8 cellular contexts compared by ENCODE assay signal in the genomic region with DNA sequence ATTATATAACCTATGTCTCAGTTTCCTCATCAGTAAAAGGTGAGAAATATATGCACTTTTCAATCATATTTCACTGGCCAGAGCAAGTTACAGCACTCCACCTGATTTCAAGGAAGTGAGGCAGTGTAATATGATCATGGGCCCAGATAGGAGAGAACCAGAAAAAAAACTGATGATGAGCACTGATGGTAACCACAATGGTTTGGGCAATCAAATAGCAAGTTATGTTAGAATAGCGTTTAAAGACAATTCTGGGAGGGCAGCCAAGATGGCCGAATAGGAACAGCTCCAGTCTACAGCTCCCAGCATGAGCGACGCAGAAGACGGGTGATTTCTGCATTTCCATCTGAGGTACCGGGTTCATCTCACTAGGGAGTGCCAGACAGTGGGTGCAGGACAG.
DNase-seq lines count a peak whose midpoint lies in the region; FAIRE-seq and TF ChIP-seq lines count a peak whose summit lies in the region.
"Not testable (repeated sequence)": the region's sequence is repeated elsewhere in the genome, so short reads cannot be mapped to it uniquely, and the experiment has no call there.

No MANE protein-coding gene starts in this region.

- H3K9me3 ChIP-seq in mesenchymal stem cell (ENCODE audit: control insufficient read depth, low read length); sigmoid colon: not testable (repeated sequence)

- not testable (repeated sequence) for H3K23ac ChIP-seq in mesenchymal stem cell (ENCODE audit: low read length in 2 of 2)

- not testable (repeated sequence) for H2AFZ ChIP-seq in mesenchymal stem cell (ENCODE audit: low read depth, low read length)

- H3K36me3 ChIP-seq in bronchial epithelial cell (ENCODE audit: control insufficient read depth, insufficient read depth, low read length); mesenchymal stem cell (ENCODE audit: control insufficient read depth in 1 of 2, insufficient read depth in 2 of 2, low read depth in 1 of 2, low read length in 2 of 2); sigmoid colon: not testable (repeated sequence)

- peak overlapping the region; percentile 11 for H3K27ac Mint-ChIP-seq in activated CD4-positive, alpha-beta T cell treated with anti-CD3 and anti-CD28 coated beads, Interleukin-2, amount 10 ng/mL, durations not matched to agents 7 days and 5 days

- not testable (repeated sequence) for FAIRE-seq in bronchial epithelial cell (lab: Jason Lieb, UNC)

- H3K79me1 ChIP-seq in mesenchymal stem cell (replicated peaks; ENCODE audit: low read length, poor library complexity, severe bottlenecking): not testable (repeated sequence)

- H3K4ac ChIP-seq in mesenchymal stem cell (ENCODE audit: low read depth in 1 of 2, low read length in 2 of 2): not testable (repeated sequence)

- intact Hi-C loops in sigmoid colon (cut with DNase I): not testable (repeated sequence)

- H3K9ac ChIP-seq in mesenchymal stem cell (ENCODE audit: low read length): peak overlapping the region; percentile 77

- not testable (repeated sequence) for H4K8ac ChIP-seq in mesenchymal stem cell (ENCODE audit: low read length)

- H2BK120ac ChIP-seq in mesenchymal stem cell (ENCODE audit: low read depth, low read length): not testable (repeated sequence)

- H3K4me3 ChIP-seq in bronchial epithelial cell (ENCODE audit: low read depth, low read length); fibroblast of villous mesenchyme (ENCODE audit: low read depth, low read length); sigmoid colon: not testable (repeated sequence)
- peak overlapping the region in 1 of 2 experiments; percentile 70 for H3K4me3 ChIP-seq in mesenchymal stem cell (ENCODE audit: insufficient read depth in 1 of 2, low read depth in 1 of 2, low read length in 2 of 2)

- DNase-seq in AML-193 (lab: John Stamatoyannopoulos, UW): peak; percentile 66 to 67
- DNase-seq in KBM-7: peak; percentile 25
- peak; percentile 11 for DNase-seq in NCI-H2171 treated with DMSO at 0.1 percent for 48 hours (lab: John Stamatoyannopoulos, UW)
- DNase-seq in activated CD4-positive, alpha-beta T cell treated with anti-CD3 and anti-CD28 coated beads, Interleukin-2, amount 10 ng/mL, durations not matched to agents 7 days and 5 days; sigmoid colon: not testable (repeated sequence)
- DNase-seq in bronchial epithelial cell (ENCODE audit: low read depth): peak; percentile 77
- peak; percentile 17 for DNase-seq in fibroblast of villous mesenchyme (ENCODE audit: low read depth)
- DNase-seq in mesenchymal stem cell: peak; percentile 8

- H3K36me3 Mint-ChIP-seq in activated CD4-positive, alpha-beta T cell treated with anti-CD3 and anti-CD28 coated beads, Interleukin-2, amount 10 ng/mL, durations not matched to agents 7 days and 5 days (ENCODE audit: low read depth): not testable (repeated sequence)

- not testable (repeated sequence) for H2BK12ac ChIP-seq in mesenchymal stem cell (ENCODE audit: low read length in 2 of 2)

- not testable (repeated sequence) for H3K27ac ChIP-seq in mesenchymal stem cell (ENCODE audit: low read length, poor library complexity, severe bottlenecking)
- peak overlapping the region in 3 of 4 donors; percentile 52 to 64 (median 56) for H3K27ac ChIP-seq in sigmoid colon

- TF ChIP-seq POLR2A in sigmoid colon (IDR thresholded peaks at IDR 0.05): not testable (repeated sequence)

- not testable (repeated sequence) for H2BK15ac ChIP-seq in mesenchymal stem cell (ENCODE audit: low read depth, poor library complexity, severe bottlenecking)

- not testable (repeated sequence) for H4K91ac ChIP-seq in mesenchymal stem cell (ENCODE audit: low read length)

- not testable (repeated sequence) for H3K14ac ChIP-seq in mesenchymal stem cell (ENCODE audit: low read length in 2 of 2)

- H3K18ac ChIP-seq in mesenchymal stem cell (ENCODE audit: low read depth in 1 of 2, low read length in 2 of 2): not testable (repeated sequence)

- not testable (repeated sequence) for H3K27me3 Mint-ChIP-seq in activated CD4-positive, alpha-beta T cell treated with anti-CD3 and anti-CD28 coated beads, Interleukin-2, amount 10 ng/mL, durations not matched to agents 7 days and 5 days

- not testable (repeated sequence) for H2BK5ac ChIP-seq in mesenchymal stem cell (ENCODE audit: low read depth, low read length, poor library complexity, severe bottlenecking)

- peaks cover 43% of the 10 kb centered on the region for H3K4me1 Mint-ChIP-seq in activated CD4-positive, alpha-beta T cell treated with anti-CD3 and anti-CD28 coated beads, Interleukin-2, amount 10 ng/mL, durations not matched to agents 7 days and 5 days

- TF ChIP-seq CTCF in bronchial epithelial cell (IDR thresholded peaks at IDR 0.05; ENCODE audit: insufficient read depth, low read length, severe bottlenecking); fibroblast of villous mesenchyme (IDR thresholded peaks at IDR 0.05; ENCODE audit: insufficient read depth, low read depth, low read length); sigmoid colon (IDR thresholded peaks at IDR 0.05): not testable (repeated sequence)

- not testable (repeated sequence) for H3K4me3 Mint-ChIP-seq in activated CD4-positive, alpha-beta T cell treated with anti-CD3 and anti-CD28 coated beads, Interleukin-2, amount 10 ng/mL, durations not matched to agents 7 days and 5 days

- H3K4me2 ChIP-seq in mesenchymal stem cell (ENCODE audit: low read length, poor library complexity, severe bottlenecking): not testable (repeated sequence)

- in situ Hi-C loops in KBM-7 (cut with MboI; ENCODE audit: low pct_unique_long_range_greater_than_20kb, low sequenced_read_pairs): not testable (repeated sequence)

- 90% methylated on average over 5 of the region's 6 CpGs for WGBS in mesenchymal stem cell
- WGBS in sigmoid colon, 2 donors: 80 to 90% methylated on average over 5 to 6 of the region's 6 CpGs

- not testable (repeated sequence) for H3K4me1 ChIP-seq in mesenchymal stem cell (ENCODE audit: control insufficient read depth, insufficient read depth, low read depth, low read length)
- H3K4me1 ChIP-seq in sigmoid colon: peaks cover 0 to 25% (median 16%) of the 10 kb centered on the region in 4 donors

- H3K27me3 ChIP-seq in bronchial epithelial cell (ENCODE audit: control insufficient read depth, insufficient read depth, low read length); mesenchymal stem cell (ENCODE audit: control insufficient read depth in 1 of 2, insufficient read depth in 1 of 2, low read length in 2 of 2); sigmoid colon: not testable (repeated sequence)

- TF ChIP-seq EP300 in sigmoid colon (IDR thresholded peaks at IDR 0.05): not testable (repeated sequence)

- CTCF ChIA-PET in activated CD4-positive, alpha-beta T cell treated with anti-CD3 and anti-CD28 coated beads, Interleukin-2, amount 10 ng/mL, durations not matched to agents 7 days and 5 days (lab: Charles Lee): not testable (repeated sequence)

- H2AK5ac ChIP-seq in mesenchymal stem cell (ENCODE audit: low read length, severe bottlenecking): not testable (repeated sequence)

- POLR2A ChIA-PET in activated CD4-positive, alpha-beta T cell treated with anti-CD3 and anti-CD28 coated beads, Interleukin-2, amount 10 ng/mL, durations not matched to agents 7 days and 5 days (lab: Charles Lee): not testable (repeated sequence)

- not testable (repeated sequence) for H3K9me3 Mint-ChIP-seq in activated CD4-positive, alpha-beta T cell treated with anti-CD3 and anti-CD28 coated beads, Interleukin-2, amount 10 ng/mL, durations not matched to agents 7 days and 5 days
